In the genomic region with DNA sequence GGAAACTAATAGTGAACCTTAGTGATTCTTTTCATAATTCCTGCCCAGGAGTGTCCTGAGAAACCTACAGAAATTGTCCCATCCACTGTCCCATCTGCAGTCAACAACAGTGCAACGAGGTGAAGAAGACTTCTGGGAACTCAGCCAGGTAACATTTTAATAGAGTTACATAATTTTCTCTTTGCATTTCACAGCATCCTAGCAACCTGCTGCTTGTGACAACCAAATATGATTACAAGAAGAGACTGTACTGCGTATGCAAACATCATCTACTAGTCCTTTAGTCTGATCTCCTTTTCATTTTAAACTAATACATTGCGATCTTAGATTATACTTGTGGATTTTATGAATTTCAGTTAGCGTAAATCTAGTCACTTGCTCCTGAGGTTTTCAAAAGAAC, we compare ENCODE assay signal across 27 cellular contexts.
DNase-seq lines count a peak whose midpoint lies in the region; ATAC-seq, FAIRE-seq and TF ChIP-seq lines count a peak whose summit lies in the region.
"Had no signal": no experiment of that assay in that cellular context is flagged by ENCODE, and none has a peak within 500 bp of the region (broad histone marks: within the 10 kb centered on the region; RNA-seq: fewer than 3 reads in every experiment).

No MANE protein-coding gene starts in this region.

- DNase-seq in A549 (ENCODE audit: low read depth in 1 of 2, low spot score in 1 of 2) (peak in 1 of 2 experiments; percentile 31), DMS153 (lab: John Stamatoyannopoulos, UW) (peak; percentile 48), NCI-H2196 treated with DMSO at 0.1 percent for 48 hours (lab: John Stamatoyannopoulos, UW; ENCODE audit: unreplicated experiment) (peak; percentile 15), globus pallidus (ENCODE audit: low spot score) (no peak)
- no peak for DNase-seq in stimulated activated CD4-positive, alpha-beta T cell treated with anti-CD3 and anti-CD28 coated beads, Interleukin-4, amount 100 ng/mL, for 4 hours
- DNase-seq: activated B cell treated with CpG ODN at 0.5 μM for 24 hours; activated CD4-positive, alpha-beta T cell treated with anti-CD3 and anti-CD28 coated beads, Interleukin-2, amount 50 U/mL, for 4 hours; activated naive CD4-positive, alpha-beta T cell treated with anti-CD3 and anti-CD28 coated beads for 36 hours; adrenal gland; CD4-positive, CD25-positive, alpha-beta regulatory T cell; effector CD4-positive, alpha-beta T cell; head of caudate nucleus; kidney glomerular epithelial cell; lower lobe of right lung; mucosa of descending colon; NCI-H510A; pancreas; SHP77; stimulated activated CD4-positive, alpha-beta T cell treated with anti-CD3 and anti-CD28 coated beads, Interleukin-2, amount 100 ng/mL, for 48 hours had no signal

- H3K27me3 ChIP-seq in endocrine pancreas (ENCODE audit: control insufficient read depth, insufficient read depth, low read length), result no peaks in the 10 kb centered on the region
- H3K27me3 ChIP-seq: adrenal gland, right atrium auricular region had no signal

- POLR2A ChIA-PET in A549 (lab: Yijun Ruan, JAX), result no interaction called here

- H3K4me1 ChIP-seq in A549 (peaks cover 16% of the 10 kb centered on the region; the same call in 2 of the 3 replicates), endocrine pancreas (ENCODE audit: control insufficient read depth, insufficient read depth, low read length) (peaks cover 7% of the 10 kb centered on the region)
- H3K4me1 ChIP-seq: adrenal gland, lower lobe of right lung, pancreas, right atrium auricular region had no signal

- 36% methylated on average over 4 of the region's 4 CpGs for WGBS in A549 (ENCODE audit: missing lambda C conversion rate)

- no peak for FAIRE-seq in A549 (lab: Jason Lieb, UNC)
- FAIRE-seq: colon, H1, pancreas had no signal

- TF ChIP-seq RAD21 in A549 (conservative IDR thresholded peaks at IDR 0.05 in 1 of 2, IDR thresholded peaks at IDR 0.05 in 1 of 2), result no peak

- H3K9me3 ChIP-seq in A549 (no peaks in the 10 kb centered on the region), endocrine pancreas (ENCODE audit: control insufficient read depth, low read length) (no peaks in the 10 kb centered on the region)
- H3K9me3 ChIP-seq: adrenal gland, lower lobe of right lung, mucosa of descending colon, pancreas, right atrium auricular region had no signal

- no peak for TF ChIP-seq CTCF in A549 (IDR thresholded peaks at IDR 0.05)

- no peak overlapping the region for H3K9ac ChIP-seq in endocrine pancreas (ENCODE audit: control insufficient read depth, insufficient read depth, low read length)
- H3K9ac ChIP-seq: KMS-11 had no signal

- no peak for TF ChIP-seq POLR2A in A549 (IDR thresholded peaks at IDR 0.05; ENCODE audit: low read length)

- TF ChIP-seq EP300 in A549 (IDR thresholded peaks at IDR 0.05), result no peak

- CTCF ChIA-PET in A549 (lab: Yijun Ruan, JAX), result no interaction called here

- no peak for ATAC-seq in A549
- no peak for ATAC-seq in GM19463 (IDR thresholded peaks at IDR 0.05; ENCODE audit: unreplicated experiment)
- ATAC-seq: lower lobe of right lung; mucosa of descending colon; natural killer cell treated with Interleukin-12 subunit alpha and Interleukin-12 subunit beta and Interleukin-15 and Interleukin-18, amount 100 ng/mL, for 72 hours had no signal

- no peaks in the 10 kb centered on the region for H3K36me3 ChIP-seq in endocrine pancreas (ENCODE audit: control insufficient read depth, insufficient read depth, low read length)
- H3K36me3 ChIP-seq: adrenal gland, lower lobe of right lung, pancreas, right atrium auricular region had no signal

- H3K4me2 ChIP-seq in A549, result peak overlapping the region; percentile 21; the same call in 1 of the 3 replicates
- H3K4me2 ChIP-seq: KMS-11 had no signal

- H3K4me3 ChIP-seq in A549, result no peak overlapping the region
- peak overlapping the region; percentile 45 for H3K4me3 ChIP-seq in endocrine pancreas (ENCODE audit: control insufficient read depth, insufficient read depth, low read length)
- H3K4me3 ChIP-seq: adrenal gland, lower lobe of right lung, mucosa of descending colon, pancreas, right atrium auricular region had no signal

- H3K27ac ChIP-seq in A549, result no peak overlapping the region; a peak in 1 of 6 replicates
- H3K27ac ChIP-seq: adrenal gland, HL-60, KMS-11, lower lobe of right lung, pancreas, right atrium auricular region had no signal

TF ChIP-seq in A549, 52 proteins besides CTCF, POLR2A, EP300 and RAD21:
- TF ChIP-seq RNF2 (IDR thresholded peaks at IDR 0.05; ENCODE audit: borderline replicate concordance, low read depth) (no peak), ZNF302 (CRISPR knock-in tag; IDR thresholded peaks at IDR 0.05) (no peak), HOXA7 (CRISPR knock-in tag; IDR thresholded peaks at IDR 0.05) (no peak), NPAS2 (CRISPR knock-in tag; IDR thresholded peaks at IDR 0.05; ENCODE audit: borderline replicate concordance) (no peak), RARB (CRISPR knock-in tag; IDR thresholded peaks at IDR 0.05) (no peak), JUN (IDR thresholded peaks at IDR 0.05) (no peak), JUNB (IDR thresholded peaks at IDR 0.05) (no peak)
- TF ChIP-seq, protein P1, sequence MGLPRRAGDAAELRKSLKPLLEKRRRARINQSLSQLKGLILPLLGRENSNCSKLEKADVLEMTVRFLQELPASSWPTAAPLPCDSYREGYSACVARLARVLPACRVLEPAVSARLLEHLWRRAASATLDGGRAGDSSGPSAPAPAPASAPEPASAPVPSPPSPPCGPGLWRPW (IDR thresholded peaks at IDR 0.05), result no peak
- TF ChIP-seq, protein P2, sequence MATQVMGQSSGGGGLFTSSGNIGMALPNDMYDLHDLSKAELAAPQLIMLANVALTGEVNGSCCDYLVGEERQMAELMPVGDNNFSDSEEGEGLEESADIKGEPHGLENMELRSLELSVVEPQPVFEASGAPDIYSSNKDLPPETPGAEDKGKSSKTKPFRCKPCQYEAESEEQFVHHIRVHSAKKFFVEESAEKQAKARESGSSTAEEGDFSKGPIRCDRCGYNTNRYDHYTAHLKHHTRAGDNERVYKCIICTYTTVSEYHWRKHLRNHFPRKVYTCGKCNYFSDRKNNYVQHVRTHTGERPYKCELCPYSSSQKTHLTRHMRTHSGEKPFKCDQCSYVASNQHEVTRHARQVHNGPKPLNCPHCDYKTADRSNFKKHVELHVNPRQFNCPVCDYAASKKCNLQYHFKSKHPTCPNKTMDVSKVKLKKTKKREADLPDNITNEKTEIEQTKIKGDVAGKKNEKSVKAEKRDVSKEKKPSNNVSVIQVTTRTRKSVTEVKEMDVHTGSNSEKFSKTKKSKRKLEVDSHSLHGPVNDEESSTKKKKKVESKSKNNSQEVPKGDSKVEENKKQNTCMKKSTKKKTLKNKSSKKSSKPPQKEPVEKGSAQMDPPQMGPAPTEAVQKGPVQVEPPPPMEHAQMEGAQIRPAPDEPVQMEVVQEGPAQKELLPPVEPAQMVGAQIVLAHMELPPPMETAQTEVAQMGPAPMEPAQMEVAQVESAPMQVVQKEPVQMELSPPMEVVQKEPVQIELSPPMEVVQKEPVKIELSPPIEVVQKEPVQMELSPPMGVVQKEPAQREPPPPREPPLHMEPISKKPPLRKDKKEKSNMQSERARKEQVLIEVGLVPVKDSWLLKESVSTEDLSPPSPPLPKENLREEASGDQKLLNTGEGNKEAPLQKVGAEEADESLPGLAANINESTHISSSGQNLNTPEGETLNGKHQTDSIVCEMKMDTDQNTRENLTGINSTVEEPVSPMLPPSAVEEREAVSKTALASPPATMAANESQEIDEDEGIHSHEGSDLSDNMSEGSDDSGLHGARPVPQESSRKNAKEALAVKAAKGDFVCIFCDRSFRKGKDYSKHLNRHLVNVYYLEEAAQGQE (IDR thresholded peaks at IDR 0.05), result no peak
TF ChIP-seq in A549: peak in this region for 0.

Comparison
In these comparisons a context has a peak if more than half of its experiments do, and no peak if none do; other contexts are left out.
1. DNase-seq: peak in DMS153 (single experiment) and NCI-H2196 treated with DMSO at 0.1 percent for 48 hours (single experiment); none in stimulated activated CD4-positive, alpha-beta T cell treated with anti-CD3 and anti-CD28 coated beads, Interleukin-4, amount 100 ng/mL, for 4 hours (0 of 2) and globus pallidus (single experiment).